In genomic region chr16:72989203-72989991, GRCh38 we compare ENCODE assay signal across 8 cellular contexts.
DNase-seq lines count a peak whose midpoint lies in the region; ATAC-seq and TF ChIP-seq lines count a peak whose summit lies in the region.

No MANE protein-coding gene starts in this region.

- H3K9ac ChIP-seq in parathyroid adenoma: peak overlapping the region; percentile 31

- H3K4me3 ChIP-seq in AG10803 (ENCODE audit: low read length) (peak overlapping the region; percentile 52), parathyroid adenoma (ENCODE audit: low read depth, low read length) (peak overlapping the region; percentile 20)

- peak overlapping the region; percentile 99 for H3K27ac ChIP-seq in parathyroid adenoma

- H3K36me3 ChIP-seq in parathyroid adenoma (ENCODE audit: control insufficient read depth, insufficient read depth, low read length): no peaks in the 10 kb centered on the region

- peak overlapping the region; percentile 52 for H3K4me2 ChIP-seq in parathyroid adenoma (ENCODE audit: low read length)

- H3K9me3 ChIP-seq in parathyroid adenoma (ENCODE audit: control insufficient read depth, low read length): no peaks in the 10 kb centered on the region

- H3K79me2 ChIP-seq in parathyroid adenoma: peaks cover 65% of the 10 kb centered on the region

- H3K27me3 ChIP-seq in parathyroid adenoma (ENCODE audit: control insufficient read depth, insufficient read depth, low read length): no peaks in the 10 kb centered on the region

- DNase-seq in AG10803 (ENCODE audit: low read depth): peak; percentile 88
- DNase-seq in NCI-H69 (lab: John Stamatoyannopoulos, UW): peak; percentile 42
- peak; percentile 96 for DNase-seq in fibroblast of gingiva (ENCODE audit: low read depth)
- no peak for DNase-seq in central memory CD4-positive, alpha-beta T cell
- no peak for DNase-seq in MV-4-11 (lab: John Stamatoyannopoulos, UW)
- DNase-seq in 8988T: no peak

- TF ChIP-seq CTCF in AG10803 (conservative IDR thresholded peaks at IDR 0.05; ENCODE audit: low read length) (no peak), parathyroid adenoma (IDR thresholded peaks at IDR 0.05) (no peak)

- no peak for ATAC-seq in GM18909 (IDR thresholded peaks at IDR 0.05; ENCODE audit: poor library complexity, unreplicated experiment)

- H2AFZ ChIP-seq in parathyroid adenoma: peak overlapping the region; percentile 30

- peaks cover 85% of the 10 kb centered on the region for H3K4me1 ChIP-seq in parathyroid adenoma

Comparison
In these comparisons a context has a peak if more than half of its experiments do, and no peak if none do; other contexts are left out.
1. DNase-seq: peak in AG10803 (single experiment), NCI-H69 (single experiment) and fibroblast of gingiva (single experiment); none in central memory CD4-positive, alpha-beta T cell (single experiment), MV-4-11 (single experiment) and 8988T (single experiment).